26 cellular contexts compared by ENCODE assay signal in genomic region chr15:95655089-95655488, GRCh38.
"Had no signal": no experiment of that assay in that cellular context is flagged by ENCODE, and none has a peak within 500 bp of the region (broad histone marks: within the 10 kb centered on the region; RNA-seq: fewer than 3 reads in every experiment).

No MANE protein-coding gene starts in this region.

- DNase-seq: islet precursor cell; lower lobe of right lung; mammary epithelial cell; mesenchymal stem cell; naive thymus-derived CD8-positive, alpha-beta T cell; nephron progenitor cell; occipital lobe; ovary; right cardiac atrium; stimulated activated CD4-positive, alpha-beta T cell treated with anti-CD3 and anti-CD28 coated beads, Interleukin-12 subunit alpha, Interleukin-12 subunit beta, amount 100 ng/mL, for 4 hours; stimulated activated CD4-positive, alpha-beta T cell treated with anti-CD3 and anti-CD28 coated beads, Interleukin-15, amount 100 ng/mL, for 24 hours; stimulated activated CD4-positive, alpha-beta T cell treated with anti-CD3 and anti-CD28 coated beads, Interleukin-2, amount 100 ng/mL, for 24 hours; stimulated activated CD4-positive, alpha-beta T cell treated with anti-CD3 and anti-CD28 coated beads, Interleukin-4, amount 100 ng/mL, for 1 hour; stimulated activated naive B cell treated with anti-CD40 and anti-IgM and Interleukin-4, amounts not matched to agents 10 μg/mL and 1 μg/mL and 100 μg/mL, for 72 hours; stimulated activated naive CD8-positive, alpha-beta T cell treated with anti-CD3 and anti-CD28 coated beads, Interleukin-15, Interleukin-2, amounts not matched to agents 100 U/mL and 50 U/mL, for 24 hours; stomach; testis; thyroid gland; transverse colon; upper lobe of left lung had no signal

- H3K4me3 Mint-ChIP-seq: naive thymus-derived CD8-positive, alpha-beta T cell; nephron progenitor cell; neural progenitor cell; stimulated activated naive B cell treated with anti-CD40 and anti-IgM and Interleukin-4, amounts not matched to agents 10 μg/mL and 1 μg/mL and 100 μg/mL, for 72 hours had no signal

- H3K36me3 ChIP-seq: lower lobe of right lung, neural progenitor cell, neutrophil, ovary, stomach, thyroid gland, transverse colon, upper lobe of left lung, vagina had no signal

- H3K27me3 Mint-ChIP-seq: progenitor cell of endocrine pancreas; stimulated activated naive B cell treated with anti-CD40 and anti-IgM and Interleukin-4, amounts not matched to agents 10 μg/mL and 1 μg/mL and 100 μg/mL, for 72 hours had no signal

- ATAC-seq: lower lobe of right lung; naive thymus-derived CD8-positive, alpha-beta T cell; right cardiac atrium; sciatic nerve; stimulated activated naive B cell treated with anti-CD40 and anti-IgM and Interleukin-4, amounts not matched to agents 10 μg/mL and 1 μg/mL and 100 μg/mL, for 72 hours; stimulated activated naive CD8-positive, alpha-beta T cell treated with anti-CD3 and anti-CD28 coated beads, Interleukin-15, Interleukin-2, amounts not matched to agents 100 U/mL and 50 U/mL, for 24 hours had no signal

- H3K27ac ChIP-seq: lower lobe of right lung, neural progenitor cell, neutrophil, ovary, skin epidermis, stomach, testis, thyroid gland, upper lobe of left lung had no signal

- H3K36me3 Mint-ChIP-seq: naive thymus-derived CD8-positive, alpha-beta T cell; neural progenitor cell; stimulated activated naive B cell treated with anti-CD40 and anti-IgM and Interleukin-4, amounts not matched to agents 10 μg/mL and 1 μg/mL and 100 μg/mL, for 72 hours had no signal

- H2AFZ ChIP-seq: neural progenitor cell had no signal

- H3K9ac ChIP-seq: neural progenitor cell had no signal

- H3K4me1 Mint-ChIP-seq: neural progenitor cell; stimulated activated naive B cell treated with anti-CD40 and anti-IgM and Interleukin-4, amounts not matched to agents 10 μg/mL and 1 μg/mL and 100 μg/mL, for 72 hours had no signal

- H3K4me3 ChIP-seq: lower lobe of right lung, neural progenitor cell, ovary, skin epidermis, stomach, testis, thyroid gland, transverse colon, upper lobe of left lung, vagina had no signal

- H3K27ac Mint-ChIP-seq: naive thymus-derived CD8-positive, alpha-beta T cell; nephron progenitor cell; neural progenitor cell; progenitor cell of endocrine pancreas; stimulated activated naive B cell treated with anti-CD40 and anti-IgM and Interleukin-4, amounts not matched to agents 10 μg/mL and 1 μg/mL and 100 μg/mL, for 72 hours had no signal

- H3K4me2 ChIP-seq: neural progenitor cell had no signal

- H3K4me1 ChIP-seq: lower lobe of right lung, neural progenitor cell, stomach, thyroid gland, transverse colon, upper lobe of left lung had no signal

- H3K27me3 ChIP-seq: neural progenitor cell, neutrophil, ovary, stomach, testis, thyroid gland, transverse colon, upper lobe of left lung, vagina had no signal

- H3K9me3 Mint-ChIP-seq: neural progenitor cell had no signal

- H3K9me3 ChIP-seq: lower lobe of right lung, neutrophil, ovary, stomach, testis, thyroid gland, transverse colon, upper lobe of left lung, vagina had no signal
